Comparison of ENCODE assay signal across 27 cellular contexts in genomic region chr2:109711230-109712125, GRCh38.
DNase-seq lines count a peak whose midpoint lies in the region; ATAC-seq and TF ChIP-seq lines count a peak whose summit lies in the region.
"Had no signal": no experiment of that assay in that cellular context is flagged by ENCODE, and none has a peak within 500 bp of the region (broad histone marks: within the 10 kb centered on the region; RNA-seq: fewer than 3 reads in every experiment).

No MANE protein-coding gene starts in this region.

- H3K36me3 ChIP-seq in HEK293 (ENCODE audit: control insufficient read depth in 2 of 2, insufficient read depth in 1 of 2, low read length in 2 of 2) = no peaks in the 10 kb centered on the region
- H3K36me3 ChIP-seq: ascending aorta, heart right ventricle, vagina had no signal

- DNase-seq in NCI-H345 (lab: John Stamatoyannopoulos, UW) = peak; percentile 14
- no peak for DNase-seq in NCI-H345 treated with DMSO at 0.1 percent for 48 hours (lab: John Stamatoyannopoulos, UW; ENCODE audit: unreplicated experiment)
- peak; percentile 75 for DNase-seq in fibroblast of pulmonary artery (ENCODE audit: low read depth)
- peak; percentile 42 for DNase-seq in sciatic nerve (ENCODE audit: low spot score)
- no peak for DNase-seq in stimulated activated CD8-positive, alpha-beta memory T cell treated with anti-CD3 and anti-CD28 coated beads, Interleukin-4, amount 100 ng/mL, for 48 hours
- no peak for DNase-seq in 8988T
- no peak for DNase-seq in NOMO-1 treated with DMSO at 0.1 percent for 48 hours (lab: John Stamatoyannopoulos, UW; ENCODE audit: unreplicated experiment)
- DNase-seq: activated B cell treated with CpG ODN at 0.5 μM for 24 hours; activated CD4-positive, alpha-beta T cell treated with anti-CD3 and anti-CD28 coated beads, Interleukin-2, amount 50 U/mL, for 4 hours; activated CD8-positive, alpha-beta memory T cell treated with anti-CD3 and anti-CD28 coated beads, Interleukin-2, amount 50 U/mL, for 48 hours; Calu3; heart right ventricle; mesendoderm; naive B cell; NCI-H146; NCI-H2171 treated with DMSO at 0.1 percent for 48 hours; NCI-H774; OCI-M1; stimulated activated naive B cell treated with anti-CD40 and anti-IgM and Interleukin-4, amounts not matched to agents 10 μg/mL and 1 μg/mL and 100 μg/mL, for 72 hours; SW 1271; T1000 had no signal

- ATAC-seq in sciatic nerve = no peak

- CTCF ChIA-PET in HEK293 (lab: Yijun Ruan, JAX) = interaction anchor here (0.6 to 1.3 kb wide), 4 partner anchors 24 to 450 kb away, joined by 3 to 5 read pairs (median 3); no protein-coding TSS in a partner anchor

- H3K4me1 ChIP-seq in HEK293 (ENCODE audit: control insufficient read depth, insufficient read depth, low read length) = no peaks in the 10 kb centered on the region
- H3K4me1 ChIP-seq: ascending aorta, heart right ventricle, vagina had no signal

- H3K4me3 ChIP-seq in HEK293 (ENCODE audit: low read depth, low read length) (no peak overlapping the region), fibroblast of pulmonary artery (replicated peaks; ENCODE audit: low read depth, low read length) (no peak overlapping the region)
- H3K4me3 ChIP-seq: ascending aorta, heart right ventricle, testis, vagina had no signal

- H3K9me3 ChIP-seq in HEK293 (ENCODE audit: control insufficient read depth, insufficient read depth, low read depth, low read length) = no peaks in the 10 kb centered on the region
- H3K9me3 ChIP-seq: ascending aorta, heart right ventricle, testis, vagina had no signal

- intact Hi-C loops in sciatic nerve (cut with DNase I) = no loop called here

- POLR2A ChIA-PET in HEK293 (lab: Yijun Ruan, JAX) = no interaction called here

- TF ChIP-seq CTCF in HEK293 (tag by site-specific recombination; IDR thresholded peaks at IDR 0.05) (no peak), fibroblast of pulmonary artery (IDR thresholded peaks at IDR 0.05; ENCODE audit: low read length, missing control alignments) (no peak)

- H3K27ac ChIP-seq in HEK293 (ENCODE audit: extremely low read depth, low read depth, low read length) = no peak overlapping the region
- H3K27ac ChIP-seq: ascending aorta, C4-2B, epithelial cell of prostate, heart right ventricle, testis, vagina had no signal

TF ChIP-seq in HEK293, 187 proteins besides CTCF, POLR2A, EP300 and RAD21:
- TF ChIP-seq ZNF274 (IDR thresholded peaks at IDR 0.05; ENCODE audit: low read length) = no peak
- no peak for TF ChIP-seq ZNF274 (tag by site-specific recombination; IDR thresholded peaks at IDR 0.05; ENCODE audit: borderline replicate concordance)
- TF ChIP-seq ZNF223 (tag by site-specific recombination; IDR thresholded peaks at IDR 0.05) = no peak
- TF ChIP-seq BCL11A (tag by site-specific recombination; IDR thresholded peaks at IDR 0.05; ENCODE audit: low read depth) = no peak
- no peak for TF ChIP-seq ZNF664 (tag by site-specific recombination; IDR thresholded peaks at IDR 0.05)
- TF ChIP-seq ZFHX2 (tag by site-specific recombination; conservative IDR thresholded peaks at IDR 0.05) = 0 out of 2 replicates have a peak, but pooled peaks have one; percentile 9
- no peak for TF ChIP-seq ZNF138 (tag by site-specific recombination; IDR thresholded peaks at IDR 0.05; ENCODE audit: borderline replicate concordance)
- no peak for TF ChIP-seq ZNF175 (tag by site-specific recombination; IDR thresholded peaks at IDR 0.05)

Comparison
In these comparisons a context has a peak if more than half of its experiments do, and no peak if none do; other contexts are left out.
1. DNase-seq: peak in NCI-H345 (single experiment), fibroblast of pulmonary artery (single experiment) and sciatic nerve (single experiment); none in NCI-H345 treated with DMSO at 0.1 percent for 48 hours (single experiment), stimulated activated CD8-positive, alpha-beta memory T cell treated with anti-CD3 and anti-CD28 coated beads, Interleukin-4, amount 100 ng/mL, for 48 hours (single experiment), 8988T (single experiment) and NOMO-1 treated with DMSO at 0.1 percent for 48 hours (single experiment).